9 cellular contexts compared by ENCODE assay signal in the genomic region with DNA sequence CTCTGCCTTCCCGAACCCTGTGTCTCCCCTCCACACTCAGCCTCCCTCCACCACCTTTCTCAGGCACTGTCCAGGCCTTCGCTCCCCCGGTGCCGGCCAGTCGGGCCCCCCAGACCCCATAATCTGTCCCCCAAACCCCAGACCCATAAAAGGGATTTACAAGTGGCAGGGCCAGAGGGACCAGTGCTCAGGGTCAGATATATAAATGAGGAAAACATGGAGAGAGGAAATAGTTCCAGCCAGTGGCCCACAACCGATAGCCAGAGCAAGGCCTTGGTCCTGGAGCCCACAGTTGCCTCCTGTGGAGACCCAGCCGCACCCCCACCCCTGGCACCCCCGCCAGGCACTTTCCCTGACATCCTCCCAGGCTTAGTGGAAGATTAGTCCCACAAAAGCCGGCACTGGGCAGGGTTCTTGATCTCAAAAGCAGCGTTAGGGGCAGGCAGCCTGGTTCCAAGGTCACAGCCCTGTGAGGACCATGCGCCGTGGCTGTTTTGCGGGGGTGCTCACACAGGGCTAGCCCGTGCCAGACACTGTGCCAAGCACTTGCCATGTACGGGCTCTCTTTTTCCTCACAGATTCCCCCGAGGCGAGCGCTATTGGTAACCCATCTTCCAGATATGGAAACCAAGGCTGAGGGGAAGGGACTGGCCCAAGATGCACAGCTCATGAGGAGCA. TPM values are rescaled to one million over a fixed set of nuclear protein-coding genes. Genes with fewer than 3 reads are reported as not detected.
DNase-seq lines count a peak whose midpoint lies in the region; ATAC-seq, FAIRE-seq and TF ChIP-seq lines count a peak whose summit lies in the region.
"Had no signal": no experiment of that assay in that cellular context is flagged by ENCODE, and none has a peak within 500 bp of the region (broad histone marks: within the 10 kb centered on the region; RNA-seq: fewer than 3 reads in every experiment).

No MANE protein-coding gene starts in this region.

- BruUV-seq in MCF 10A (replicated peaks; lab: Mats Ljungman, UMichigan) = no TSS peak

- H3K9me3 ChIP-seq in lung (ENCODE audit: control insufficient read depth in 2 of 2, insufficient read depth in 1 of 2, low read length in 1 of 2) (no peaks in the 10 kb centered on the region), thyroid gland (no peaks in the 10 kb centered on the region)

- H3K27ac ChIP-seq in lung (ENCODE audit: low read depth in 1 of 2, low read length in 1 of 2) = peak overlapping the region; percentile 85 to 97
- H3K27ac ChIP-seq in thyroid gland = peak overlapping the region; percentile 86 to 92 (median 92)

- intact Hi-C loops in MCF 10A (cut with micrococcal nuclease) (loop anchor here (2.0 kb wide), 1 partner anchor 117 kb away; no protein-coding TSS in a partner anchor), thyroid gland (cut with DNase I) (no loop called here)

- peaks cover 36% of the 10 kb centered on the region for H3K27me3 Mint-ChIP-seq in activated T-cell treated with anti-CD3 and anti-CD28 coated beads, Interleukin-2, amount 50 U/mL, for 24 hours
- H3K27me3 Mint-ChIP-seq in MCF 10A (ENCODE audit: insufficient read depth, unreplicated experiment) = no peaks in the 10 kb centered on the region

- FAIRE-seq in urothelium cell line (lab: Jason Lieb, UNC) = no peak
- no peak for FAIRE-seq in GM12891 (lab: Jason Lieb, UNC)

- no peaks in the 10 kb centered on the region for H3K9me3 Mint-ChIP-seq in activated T-cell treated with anti-CD3 and anti-CD28 coated beads, Interleukin-2, amount 50 U/mL, for 24 hours
- no peaks in the 10 kb centered on the region for H3K9me3 Mint-ChIP-seq in MCF 10A (ENCODE audit: unreplicated experiment)

- POLR2A ChIA-PET in MCF 10A (lab: Yijun Ruan, JAX) = no interaction called here

- H3K27me3 ChIP-seq in lung (ENCODE audit: control insufficient read depth, insufficient read depth) = no peaks in the 10 kb centered on the region
- H3K27me3 ChIP-seq in thyroid gland = peaks cover 5% of the 10 kb centered on the region

- CTCF ChIA-PET in MCF 10A (lab: Yijun Ruan, JAX) = interaction anchor here (0.6 kb wide), 1 partner anchor 115 kb away, joined by 4 read pairs; no protein-coding TSS in a partner anchor

- peaks cover 19% of the 10 kb centered on the region for H3K4me1 Mint-ChIP-seq in activated T-cell treated with anti-CD3 and anti-CD28 coated beads, Interleukin-2, amount 50 U/mL, for 24 hours (ENCODE audit: low read depth)
- peaks cover 6% of the 10 kb centered on the region for H3K4me1 Mint-ChIP-seq in MCF 10A (ENCODE audit: insufficient read depth, unreplicated experiment)

- ATAC-seq in lung (ENCODE audit: insufficient read depth, low FRiP score) = no peak

- H3K4me3 ChIP-seq in lung (peak overlapping the region; percentile 43), thyroid gland (replicated peaks in 1 of 3) (peak overlapping the region in 1 of 3 donors; percentile 28)

- peak overlapping the region; percentile 74 for H3K4me3 Mint-ChIP-seq in activated T-cell treated with anti-CD3 and anti-CD28 coated beads, Interleukin-2, amount 50 U/mL, for 24 hours
- H3K4me3 Mint-ChIP-seq in MCF 10A (ENCODE audit: unreplicated experiment) = peak overlapping the region; percentile 87

- H3K27ac Mint-ChIP-seq in activated T-cell treated with anti-CD3 and anti-CD28 coated beads, Interleukin-2, amount 50 U/mL, for 24 hours = no peak overlapping the region
- no peak overlapping the region for H3K27ac Mint-ChIP-seq in MCF 10A (ENCODE audit: low read depth, unreplicated experiment)

- no peaks in the 10 kb centered on the region for H3K36me3 Mint-ChIP-seq in activated T-cell treated with anti-CD3 and anti-CD28 coated beads, Interleukin-2, amount 50 U/mL, for 24 hours (ENCODE audit: low read depth)
- no peaks in the 10 kb centered on the region for H3K36me3 Mint-ChIP-seq in MCF 10A (ENCODE audit: insufficient read depth, unreplicated experiment)

- no peak for TF ChIP-seq CTCF in MCF 10A (IDR thresholded peaks at IDR 0.05; ENCODE audit: unreplicated experiment)
- TF ChIP-seq CTCF in lung (IDR thresholded peaks at IDR 0.05; ENCODE audit: control extremely low read depth, extremely low read depth) = no peak
- TF ChIP-seq CTCF in thyroid gland (IDR thresholded peaks at IDR 0.05) = no peak

- no peaks in the 10 kb centered on the region for H3K36me3 ChIP-seq in lung (ENCODE audit: control insufficient read depth in 2 of 2, insufficient read depth in 2 of 2, low read length in 2 of 2)
- no peaks in the 10 kb centered on the region for H3K36me3 ChIP-seq in thyroid gland

- no peak for DNase-seq in activated T-cell treated with anti-CD3 and anti-CD28 coated beads, Interleukin-2, amount 50 U/mL, for 24 hours
- DNase-seq in activated T-cell treated with anti-CD3 and anti-CD28 coated beads, Interleukin-2, amount 50 U/mL, for 1 hour = no peak
- DNase-seq in MCF 10A (ENCODE audit: unreplicated experiment) (no peak), lung (ENCODE audit: low spot score) (no peak), thyroid gland (no peak), urothelium cell line (ENCODE audit: low spot score) (no peak), GM12891 (ENCODE audit: insufficient read length, low spot score) (no peak), HCEC 1CT (no peak)
- DNase-seq: SW 1271 had no signal

- H3K4me1 ChIP-seq in lung (ENCODE audit: control insufficient read depth in 2 of 2, insufficient read depth in 2 of 2, low read length in 2 of 2) (peaks cover 0 to 33% of the 10 kb centered on the region in 2 donors), thyroid gland (peaks cover 20 to 58% of the 10 kb centered on the region in 2 donors)

- no peak for TF ChIP-seq POLR2A in thyroid gland (IDR thresholded peaks at IDR 0.05)
- TF ChIP-seq POLR2A in GM12891 (IDR thresholded peaks at IDR 0.05; ENCODE audit: low read depth, low read length) = no peak

- WGBS in lung, 2 donors = 49 to 56% methylated on average over 18 of the region's 18 CpGs
- WGBS in thyroid gland, 2 donors = 58 to 62% methylated on average over 16 to 18 of the region's 18 CpGs

TF ChIP-seq in GM12891, 5 proteins besides CTCF, POLR2A, EP300 and RAD21:
- no peak for TF ChIP-seq PAX5 (IDR thresholded peaks at IDR 0.05; ENCODE audit: insufficient read depth, low read length, severe bottlenecking)
- no peak for TF ChIP-seq SPI1 (IDR thresholded peaks at IDR 0.05; ENCODE audit: low read depth, low read length)
- no peak for TF ChIP-seq POLR2AphosphoS5 (IDR thresholded peaks at IDR 0.05; ENCODE audit: low read depth, low read length)
- no peak for TF ChIP-seq POU2F2 (IDR thresholded peaks at IDR 0.05; ENCODE audit: low read depth, low read length)

RNA-seq across cellular contexts. Expression of gene PLXND1, which starts 1.1 kb away (rescaled TPM):
- 5.6 and 6.2 TPM in 2 replicates for total RNA-seq in MCF 10A (2022)
- total RNA-seq in lung = 100 to 1,000 TPM; 191 to 233 TPM
- polyA plus RNA-seq in lung = 100 to 1,000 TPM; 128 to 168 TPM
- 10 to 100 TPM; 50.7 to 69.8 (median 60.8) TPM for total RNA-seq in thyroid gland
- 0.63 TPM for polyA plus RNA-seq in GM12891 (2012; ENCODE audit: low read depth, missing spikeins)
